Comparison of ENCODE assay signal across 1 cellular context in genomic region chr3:32281570-32282106, GRCh38.
TF ChIP-seq lines count a peak whose summit lies in the region.

No MANE protein-coding gene starts in this region.

TF ChIP-seq in H1, 55 proteins besides CTCF, POLR2A, EP300 and RAD21 (continued from another document):
- TF ChIP-seq TCF12 (IDR thresholded peaks at IDR 0.05; ENCODE audit: low read depth, low read length) (no peak), JUN (IDR thresholded peaks at IDR 0.05; ENCODE audit: low read depth, low read length) (no peak), USF2 (IDR thresholded peaks at IDR 0.05; ENCODE audit: low read length) (no peak), SAP30 (IDR thresholded peaks at IDR 0.05; ENCODE audit: insufficient read depth, insufficient replicate concordance, low read length) (no peak), RNF2 (IDR thresholded peaks at IDR 0.05; ENCODE audit: borderline replicate concordance, low read depth, low read length, missing control alignments, poor library complexity, severe bottlenecking) (no peak), FOSL1 (IDR thresholded peaks at IDR 0.05; ENCODE audit: insufficient read depth, low read depth, low read length) (no peak), EGR1 (IDR thresholded peaks at IDR 0.05; ENCODE audit: borderline replicate concordance, low read depth, low read length) (no peak), NRF1 (IDR thresholded peaks at IDR 0.05; ENCODE audit: low read depth, low read length) (no peak), CHD2 (IDR thresholded peaks at IDR 0.05; ENCODE audit: low read length) (no peak), BACH1 (IDR thresholded peaks at IDR 0.05; ENCODE audit: low read length) (no peak), MAX (IDR thresholded peaks at IDR 0.05) (no peak), TAF1 (IDR thresholded peaks at IDR 0.05; ENCODE audit: low read depth, low read length) (no peak)
